ENCODE assay signal across 10 cellular contexts in genomic region chrX:48466696-48467095, GRCh38. TPM values are rescaled to one million over a fixed set of nuclear protein-coding genes. Genes with fewer than 3 reads are reported as not detected.
A peak's percentile ranks its signal among the peaks of the same experiment; 100 is the strongest.
DNase-seq lines count a peak whose midpoint lies in the region; ATAC-seq, FAIRE-seq and TF ChIP-seq lines count a peak whose summit lies in the region.
"Had no signal": no experiment of that assay in that cellular context is flagged by ENCODE, and none has a peak within 500 bp of the region (broad histone marks: within the 10 kb centered on the region; RNA-seq: fewer than 3 reads in every experiment).

No MANE protein-coding gene starts in this region.

- no peak for FAIRE-seq in keratinocyte (lab: Jason Lieb, UNC)
- FAIRE-seq in HTR-8/SVneo (lab: Jason Lieb, UNC): no peak

- H3K36me3 ChIP-seq in H7 (replicated peaks; ENCODE audit: control insufficient read depth, insufficient read depth, low read length) (peaks cover 1% of the 10 kb centered on the region; the same call in 1 of the 2 replicates), keratinocyte (ENCODE audit: control insufficient read depth in 2 of 2, extremely low read depth in 1 of 2, insufficient read depth in 2 of 2, low read length in 2 of 2) (peaks cover 4 to 13% of the 10 kb centered on the region in 2 experiments)
- H3K36me3 ChIP-seq: right atrium auricular region, thoracic aorta had no signal

- peak overlapping the region; percentile 87 for H3K9ac ChIP-seq in keratinocyte (ENCODE audit: control insufficient read depth, extremely low read depth, insufficient read depth, low read length)

- H3K4me1 ChIP-seq in keratinocyte (ENCODE audit: control insufficient read depth, extremely low read depth, insufficient read depth, low read length): peaks cover 26% of the 10 kb centered on the region

- peak overlapping the region; percentile 75 for H3K4me2 ChIP-seq in keratinocyte (ENCODE audit: control insufficient read depth, extremely low read depth, insufficient read depth, low read depth, low read length)

- peak in 2 of 3 experiments; percentile 31 to 36 for TF ChIP-seq CTCF in keratinocyte (optimal IDR thresholded peaks at IDR 0.05 in 1 of 3, IDR thresholded peaks at IDR 0.05 in 1 of 3, conservative IDR thresholded peaks at IDR 0.05 in 1 of 3; ENCODE audit: extremely low read depth in 1 of 3, insufficient read depth in 2 of 3, low read length in 3 of 3)

- H3K9me3 ChIP-seq in keratinocyte (ENCODE audit: control insufficient read depth, low read depth, low read length): peaks cover 8% of the 10 kb centered on the region
- H3K9me3 ChIP-seq: right atrium auricular region, thoracic aorta had no signal

- dilution Hi-C loops in keratinocyte (cut with MboI; ENCODE audit: extremely low pct_ligation_motif_present, low sequenced_read_pairs): no loop called here

- H2AFZ ChIP-seq in keratinocyte (ENCODE audit: control insufficient read depth, low read length): no peak overlapping the region

- H3K79me2 ChIP-seq in keratinocyte (ENCODE audit: control insufficient read depth, insufficient read depth, low read length): peaks cover 40% of the 10 kb centered on the region

- H3K9me1 ChIP-seq in keratinocyte (ENCODE audit: control insufficient read depth, extremely low read depth, insufficient read depth, low read length): no peaks in the 10 kb centered on the region

- H3K4me3 ChIP-seq in H7 (ENCODE audit: insufficient read depth, low read depth, low read length): no peak overlapping the region
- H3K4me3 ChIP-seq in keratinocyte (ENCODE audit: control insufficient read depth in 2 of 3, extremely low read depth in 1 of 3, insufficient read depth in 2 of 3, low read depth in 1 of 3, low read length in 3 of 3): peak overlapping the region; percentile 58 to 80 (median 64)

- no peak overlapping the region for H3K27ac ChIP-seq in keratinocyte (ENCODE audit: control insufficient read depth, insufficient read depth, low read length)
- H3K27ac ChIP-seq: right atrium auricular region, thoracic aorta had no signal

- no peak for ATAC-seq in GM18870 (IDR thresholded peaks at IDR 0.05; ENCODE audit: unreplicated experiment)

- no peaks in the 10 kb centered on the region for H3K27me3 ChIP-seq in H7 (ENCODE audit: control insufficient read depth, insufficient read depth, low read length)
- H3K27me3 ChIP-seq in keratinocyte (ENCODE audit: control insufficient read depth, extremely low read depth, insufficient read depth, low read length): no peaks in the 10 kb centered on the region
- H3K27me3 ChIP-seq: right atrium auricular region had no signal

- DNase-seq in 8988T (peak; percentile 20), H7 (peak; percentile 77), keratinocyte (ENCODE audit: low read depth, low spot score) (no peak), HTR-8/SVneo (ENCODE audit: insufficient read length, low spot score) (no peak), dedifferentiated amniotic fluid mesenchymal stem cell (ENCODE audit: extremely low spot score) (no peak), NCI-H1092 (lab: John Stamatoyannopoulos, UW) (no peak)
- peak; percentile 61 to 68 for DNase-seq in activated T-cell treated with anti-CD3 and anti-CD28 coated beads, Interleukin-2, amount 50 U/mL, for 48 hours

- H4K20me1 ChIP-seq in keratinocyte (ENCODE audit: control insufficient read depth, extremely low read depth, insufficient read depth, low read length): peaks cover 2% of the 10 kb centered on the region

RNA-seq across cellular contexts. Expression of gene SLC38A5, which starts 3.4 kb away (rescaled TPM):
- total RNA-seq in H7 (2014; rRNA removed; shearing (Covaris generic)): 44.0 and 65.0 TPM in 2 replicates
- 199 to 339 TPM (median 316 TPM) in 3 replicates for polyA plus RNA-seq in keratinocyte
- polyA plus RNA-seq in keratinocyte (2011; ENCODE audit: low read depth): 26.1 TPM
- 164 and 221 TPM in 2 replicates for polyA plus RNA-seq in keratinocyte (2011; cell fraction: cytosol; rRNA removed)
- 409 and 483 TPM in 2 replicates for polyA plus RNA-seq in keratinocyte (2011; cell fraction: nucleus; rRNA removed)
- 162 and 248 TPM in 2 replicates for polyA plus RNA-seq in keratinocyte (2012; ENCODE audit: low replicate concordance)
- polyA minus RNA-seq in keratinocyte: 359 to 676 TPM (median 535 TPM) in 3 replicates
- 341 TPM for polyA minus RNA-seq in keratinocyte (2011; cell fraction: cytosol; rRNA and poly(A)+ RNA removed)
- polyA minus RNA-seq in keratinocyte (2011; cell fraction: nucleus; rRNA and poly(A)+ RNA removed): 236 and 272 TPM in 2 replicates

RNA-seq across cellular contexts. Expression of gene FTSJ1, which starts 9.3 kb away (rescaled TPM):
- 72.2 and 85.5 TPM in 2 replicates for total RNA-seq in H7 (2014; rRNA removed; shearing (Covaris generic))
- polyA plus RNA-seq in keratinocyte: 60.6 to 93.4 TPM (median 62.7 TPM) in 3 replicates
- 23.6 TPM for polyA plus RNA-seq in keratinocyte (2011; ENCODE audit: low read depth)
- polyA plus RNA-seq in keratinocyte (2011; cell fraction: cytosol; rRNA removed): 66.6 and 70.9 TPM in 2 replicates
- 100 and 105 TPM in 2 replicates for polyA plus RNA-seq in keratinocyte (2011; cell fraction: nucleus; rRNA removed)
- 48.1 and 100.0 TPM in 2 replicates for polyA plus RNA-seq in keratinocyte (2012; ENCODE audit: low replicate concordance)
- 49.7 to 131 TPM (median 62.3 TPM) in 3 replicates for polyA minus RNA-seq in keratinocyte
- polyA minus RNA-seq in keratinocyte (2011; cell fraction: cytosol; rRNA and poly(A)+ RNA removed): 51.6 TPM
- 30.8 and 31.5 TPM in 2 replicates for polyA minus RNA-seq in keratinocyte (2011; cell fraction: nucleus; rRNA and poly(A)+ RNA removed)

RNA-seq across cellular contexts. Expression of gene PORCN, which starts 42.1 kb away (rescaled TPM):
- total RNA-seq in H7 (2014; rRNA removed; shearing (Covaris generic)): 22.8 and 23.8 TPM in 2 replicates
- polyA plus RNA-seq in keratinocyte: 52.2 to 78.4 TPM (median 69.3 TPM) in 3 replicates
- polyA plus RNA-seq in keratinocyte (2011; ENCODE audit: low read depth): 5.2 TPM
- 53.0 and 92.1 TPM in 2 replicates for polyA plus RNA-seq in keratinocyte (2011; cell fraction: cytosol; rRNA removed)
- polyA plus RNA-seq in keratinocyte (2011; cell fraction: nucleus; rRNA removed): 110 and 141 TPM in 2 replicates
- polyA plus RNA-seq in keratinocyte (2012; ENCODE audit: low replicate concordance): 33.1 and 77.2 TPM in 2 replicates
- 84.1 to 260 TPM (median 90.0 TPM) in 3 replicates for polyA minus RNA-seq in keratinocyte
- 109 TPM for polyA minus RNA-seq in keratinocyte (2011; cell fraction: cytosol; rRNA and poly(A)+ RNA removed)
- polyA minus RNA-seq in keratinocyte (2011; cell fraction: nucleus; rRNA and poly(A)+ RNA removed): 55.9 and 76.4 TPM in 2 replicates

RNA-seq across cellular contexts. Expression of gene EBP, which starts 54.9 kb away (rescaled TPM):
- total RNA-seq in H7 (2014; rRNA removed; shearing (Covaris generic)): 158 and 159 TPM in 2 replicates
- 157 to 285 TPM (median 194 TPM) in 3 replicates for polyA plus RNA-seq in keratinocyte
- polyA plus RNA-seq in keratinocyte (2011; ENCODE audit: low read depth): 30.6 TPM
- polyA plus RNA-seq in keratinocyte (2011; cell fraction: cytosol; rRNA removed): 89.5 and 123 TPM in 2 replicates
- 173 and 180 TPM in 2 replicates for polyA plus RNA-seq in keratinocyte (2011; cell fraction: nucleus; rRNA removed)
- 87.8 and 273 TPM in 2 replicates for polyA plus RNA-seq in keratinocyte (2012; ENCODE audit: low replicate concordance)
- polyA minus RNA-seq in keratinocyte: 265 to 582 TPM (median 337 TPM) in 3 replicates
- polyA minus RNA-seq in keratinocyte (2011; cell fraction: cytosol; rRNA and poly(A)+ RNA removed): 143 TPM
- polyA minus RNA-seq in keratinocyte (2011; cell fraction: nucleus; rRNA and poly(A)+ RNA removed): 55.9 and 60.6 TPM in 2 replicates

RNA-seq across cellular contexts. Expression of gene SSX4B, which starts 54.9 kb away (rescaled TPM):
- 0.26 TPM in 1 of 2 replicates, not detected in the other for total RNA-seq in H7 (2014; rRNA removed; shearing (Covaris generic))
- not detected in 3 replicates for polyA plus RNA-seq in keratinocyte
- not detected for polyA plus RNA-seq in keratinocyte (2011; ENCODE audit: low read depth)
- not detected in 2 replicates for polyA plus RNA-seq in keratinocyte (2011; cell fraction: cytosol; rRNA removed)
- not detected in 2 replicates for polyA plus RNA-seq in keratinocyte (2011; cell fraction: nucleus; rRNA removed)
- not detected in 2 replicates for polyA plus RNA-seq in keratinocyte (2012; ENCODE audit: low replicate concordance)
- not detected in 3 replicates for polyA minus RNA-seq in keratinocyte
- not detected for polyA minus RNA-seq in keratinocyte (2011; cell fraction: cytosol; rRNA and poly(A)+ RNA removed)
- not detected in 2 replicates for polyA minus RNA-seq in keratinocyte (2011; cell fraction: nucleus; rRNA and poly(A)+ RNA removed)
- total RNA-seq: right atrium auricular region, thoracic aorta had no signal

Comparison
In these comparisons a context has a peak if more than half of its experiments do, and no peak if none do; other contexts are left out.
1. DNase-seq: peak in 8988T (single experiment), H7 (single experiment) and activated T-cell treated with anti-CD3 and anti-CD28 coated beads, Interleukin-2, amount 50 U/mL, for 48 hours (2 of 2); none in keratinocyte (single experiment), HTR-8/SVneo (single experiment), dedifferentiated amniotic fluid mesenchymal stem cell (single experiment) and NCI-H1092 (single experiment).